Comparison of ENCODE assay signal across 26 cellular contexts in the genomic region with DNA sequence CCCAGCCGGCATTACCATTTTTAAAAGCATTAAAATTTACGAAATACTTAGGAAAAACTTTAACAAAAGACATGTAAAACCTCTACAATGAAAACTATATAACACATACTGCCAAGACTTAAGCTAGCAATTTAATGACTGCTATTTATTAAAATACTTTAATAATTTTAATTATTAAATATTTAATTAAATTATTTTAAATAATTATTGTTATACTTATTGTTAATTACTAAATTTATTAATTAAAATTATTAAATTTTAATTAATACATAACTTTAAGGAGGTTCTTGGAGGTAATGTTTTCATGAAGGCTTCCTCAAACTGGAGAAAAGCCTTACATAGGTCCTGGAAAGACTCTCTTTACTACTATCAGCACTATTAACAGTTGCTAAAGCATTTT.
"Had no signal": no experiment of that assay in that cellular context is flagged by ENCODE, and none has a peak within 500 bp of the region (broad histone marks: within the 10 kb centered on the region; RNA-seq: fewer than 3 reads in every experiment).

No MANE protein-coding gene starts in this region.

- H3K9me3 ChIP-seq: colonic mucosa, esophagus squamous epithelium, gastroesophageal sphincter, left lung, lower lobe of right lung, mucosa of descending colon had no signal

- H3K27ac ChIP-seq: colonic mucosa, epithelial cell of prostate, esophagus squamous epithelium, gastroesophageal sphincter, heart left ventricle, hepatocyte, left lung, lower lobe of right lung had no signal

- FAIRE-seq: endometrium had no signal

- H3K36me3 ChIP-seq: colonic mucosa, esophagus squamous epithelium, gastroesophageal sphincter, heart left ventricle, left lung, lower lobe of right lung had no signal

- ATAC-seq: effector memory CD8-positive, alpha-beta T cell; esophagus mucosa; gastroesophageal sphincter; heart left ventricle; left cardiac atrium; left lung; left ventricle myocardium superior; lower lobe of right lung; mucosa of descending colon had no signal

- DNase-seq: colonic mucosa; cortex of kidney; effector CD8-positive, alpha-beta T cell; effector memory CD8-positive, alpha-beta T cell; endodermal cell; erythroblast; esophagus squamous epithelium; foreskin fibroblast; foreskin melanocyte; heart left ventricle; hypothalamus; immature natural killer cell; islet precursor cell; left cardiac atrium; left lung; left ventricle myocardium superior; lower lobe of right lung; mesenchymal stem cell; mucosa of descending colon had no signal

- H3K36me3 Mint-ChIP-seq: immature natural killer cell had no signal

- H3K4me1 Mint-ChIP-seq: endodermal cell, immature natural killer cell, mesothelial cell of epicardium had no signal

- H3K4me3 Mint-ChIP-seq: dendritic cell treated with granulocyte-macrophage colony-stimulating factor and Interleukin-4, amounts not matched to agents 40 ng/mL and 50 ng/mL, for 4 days; effector memory CD8-positive, alpha-beta T cell; endodermal cell; immature natural killer cell; mesothelial cell of epicardium had no signal

- H3K27me3 ChIP-seq: colonic mucosa, heart left ventricle, left lung had no signal

- H3K27ac Mint-ChIP-seq: dendritic cell treated with granulocyte-macrophage colony-stimulating factor and Interleukin-4, amounts not matched to agents 40 ng/mL and 50 ng/mL, for 4 days; effector memory CD8-positive, alpha-beta T cell; endodermal cell; immature natural killer cell; mesothelial cell of epicardium had no signal

- H3K4me1 ChIP-seq: colonic mucosa, esophagus squamous epithelium, gastroesophageal sphincter, heart left ventricle, left lung, lower lobe of right lung had no signal

- H3K27me3 Mint-ChIP-seq: dendritic cell treated with granulocyte-macrophage colony-stimulating factor and Interleukin-4, amounts not matched to agents 40 ng/mL and 50 ng/mL, for 4 days had no signal

- H3K9me3 Mint-ChIP-seq: dendritic cell treated with granulocyte-macrophage colony-stimulating factor and Interleukin-4, amounts not matched to agents 40 ng/mL and 50 ng/mL, for 4 days; effector memory CD8-positive, alpha-beta T cell; immature natural killer cell had no signal

- H3K4me3 ChIP-seq: colonic mucosa, esophagus squamous epithelium, gastroesophageal sphincter, heart left ventricle, hepatocyte, left lung, lower lobe of right lung, mucosa of descending colon had no signal
